1 cellular context compared by ENCODE assay signal in genomic region chr10:98673156-98673765, GRCh38.
TF ChIP-seq lines count a peak whose summit lies in the region.

No MANE protein-coding gene starts in this region.

TF ChIP-seq in GM23338, 12 proteins besides CTCF, POLR2A, EP300 and RAD21 (continued from another document):
- TF ChIP-seq EZH2 (IDR thresholded peaks at IDR 0.05; ENCODE audit: low read depth, unreplicated experiment) (no peak), REST (IDR thresholded peaks at IDR 0.05; ENCODE audit: unreplicated experiment) (no peak), CREB1 (CRISPR knock-in tag; IDR thresholded peaks at IDR 0.05; ENCODE audit: low read depth) (no peak)
